Comparison of ENCODE assay signal across 1 cellular context in the genomic region with DNA sequence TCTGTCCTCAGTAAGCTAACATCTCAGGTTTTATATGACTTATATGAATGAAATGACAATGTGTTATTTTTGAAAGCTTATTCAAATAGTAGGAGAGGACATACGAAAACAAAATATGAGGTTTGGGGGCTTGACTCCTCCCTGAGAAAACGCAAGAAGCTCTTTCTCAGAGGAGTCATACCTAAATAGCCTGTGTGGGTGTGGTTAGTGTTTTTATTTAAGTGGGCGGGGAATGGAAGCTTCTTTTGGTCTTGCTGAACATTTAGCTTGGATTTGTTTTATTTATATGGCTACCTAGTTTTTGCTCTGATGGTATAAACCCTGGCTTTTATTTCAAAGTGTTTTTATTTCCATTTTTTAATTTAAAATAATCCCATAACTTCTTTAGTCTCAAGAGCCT.
TF ChIP-seq lines count a peak whose summit lies in the region.

No MANE protein-coding gene starts in this region.

TF ChIP-seq in GM12878, 131 proteins besides CTCF, POLR2A, EP300 and RAD21:
- TF ChIP-seq RUNX3 (IDR thresholded peaks at IDR 0.05; ENCODE audit: low read length) (peak; percentile 59), CREM (IDR thresholded peaks at IDR 0.05; ENCODE audit: low read depth) (0 out of 2 replicates have a peak, but pooled peaks have one; percentile 16), BACH1 (IDR thresholded peaks at IDR 0.05; ENCODE audit: borderline replicate concordance) (no peak)
